17 cellular contexts compared by ENCODE assay signal in genomic region chr13:113971471-113972231, GRCh38. TPM values are rescaled to one million over a fixed set of nuclear protein-coding genes. Genes with fewer than 3 reads are reported as not detected.
DNase-seq lines count a peak whose midpoint lies in the region; FAIRE-seq and TF ChIP-seq lines count a peak whose summit lies in the region.
"Had no signal": no experiment of that assay in that cellular context is flagged by ENCODE, and none has a peak within 500 bp of the region (broad histone marks: within the 10 kb centered on the region; RNA-seq: fewer than 3 reads in every experiment).

No MANE protein-coding gene starts in this region.

- WGBS in esophagus muscularis mucosa = 88% methylated on average over 14 of the region's 36 CpGs
- 98 to 99% methylated on average over 11 to 13 of the region's 36 CpGs for WGBS in thyroid gland, 2 donors

- in situ Hi-C loops in ACHN (cut with HindIII; ENCODE audit: low pct_ligation_motif_present, low pct_unique_long_range_greater_than_20kb, low sequenced_read_pairs) = no loop called here

- TF ChIP-seq CTCF in VCaP (conservative IDR thresholded peaks at IDR 0.05) (no peak), esophagus muscularis mucosa (IDR thresholded peaks at IDR 0.05) (no peak), thyroid gland (IDR thresholded peaks at IDR 0.05) (no peak), D721Med (IDR thresholded peaks at IDR 0.05; ENCODE audit: insufficient read depth, missing control alignments) (no peak)

- H3K9ac ChIP-seq in mucosa of rectum (ENCODE audit: low read depth in 1 of 2, low read length in 2 of 2) = peak overlapping the region in 1 of 2 donors; percentile 61

- H3K4me3 ChIP-seq in esophagus muscularis mucosa (no peak overlapping the region), mucosa of rectum (ENCODE audit: low read length in 2 of 2) (no peak overlapping the region), thyroid gland (replicated peaks in 1 of 3) (no peak overlapping the region)
- H3K4me3 ChIP-seq: MG63, ovary had no signal

- H3K27me3 ChIP-seq in esophagus muscularis mucosa (no peaks in the 10 kb centered on the region), mucosa of rectum (ENCODE audit: control insufficient read depth in 2 of 2, insufficient read depth in 2 of 2, low read length in 2 of 2) (no peaks in the 10 kb centered on the region), thyroid gland (no peaks in the 10 kb centered on the region)
- H3K27me3 ChIP-seq: MG63, ovary had no signal

- H3K27ac ChIP-seq in VCaP (peak overlapping the region; percentile 60), esophagus muscularis mucosa (replicated peaks in 1 of 4) (peak overlapping the region; percentile 90 to 95 (median 92)), mucosa of rectum (ENCODE audit: low read depth in 2 of 2, low read length in 2 of 2) (peak overlapping the region; percentile 86 to 87), thyroid gland (peak overlapping the region; percentile 99 to 100 (median 99))
- H3K27ac ChIP-seq: ovary had no signal

- no peak for TF ChIP-seq POLR2A in esophagus muscularis mucosa (IDR thresholded peaks at IDR 0.05; ENCODE audit: low read depth)
- TF ChIP-seq POLR2A in thyroid gland (IDR thresholded peaks at IDR 0.05) = no peak

- DNase-seq in esophagus muscularis mucosa (ENCODE audit: extremely low spot score) (no peak), thyroid gland (peak in 1 of 2 donors; percentile 4), DMS 273 treated with DMSO at 0.1 percent for 48 hours (lab: John Stamatoyannopoulos, UW) (no peak), ACHN (no peak), D721Med (ENCODE audit: insufficient read length, low spot score) (no peak), MV-4-11 (lab: John Stamatoyannopoulos, UW) (no peak)
- DNase-seq: activated CD8-positive, alpha-beta memory T cell treated with anti-CD3 and anti-CD28 coated beads for 24 hours; DND-41; immature natural killer cell; NCI-H1930; NCI-H524; stimulated activated CD4-positive, alpha-beta T cell treated with anti-CD3 and anti-CD28 coated beads, Interleukin-12 subunit alpha, Interleukin-12 subunit beta, amount 100 ng/mL, for 4 hours had no signal

- H3K4me1 ChIP-seq in esophagus muscularis mucosa (peaks cover 17 to 37% (median 34%) of the 10 kb centered on the region in 4 donors), mucosa of rectum (ENCODE audit: control insufficient read depth in 2 of 2, insufficient read depth in 2 of 2, low read length in 2 of 2) (peaks cover 15 to 20% of the 10 kb centered on the region in 2 donors), thyroid gland (peaks cover 39 to 52% of the 10 kb centered on the region in 2 donors)

- intact Hi-C loops in esophagus muscularis mucosa (cut with DNase I) (no loop called here), thyroid gland (cut with DNase I) (no loop called here)

- FAIRE-seq in D721Med (lab: Jason Lieb, UNC) = no peak
- FAIRE-seq: H1 had no signal

- H3K9me3 ChIP-seq in esophagus muscularis mucosa (no peaks in the 10 kb centered on the region), mucosa of rectum (ENCODE audit: control insufficient read depth in 2 of 2, low read length in 2 of 2) (no peaks in the 10 kb centered on the region), thyroid gland (no peaks in the 10 kb centered on the region)
- H3K9me3 ChIP-seq: MG63, ovary had no signal

- peaks cover 4 to 35% (median 21%) of the 10 kb centered on the region in 4 donors for H3K36me3 ChIP-seq in esophagus muscularis mucosa
- H3K36me3 ChIP-seq in mucosa of rectum (ENCODE audit: control insufficient read depth in 2 of 2, insufficient read depth in 2 of 2, low read length in 2 of 2) = no peaks in the 10 kb centered on the region
- peaks cover 0 to 7% of the 10 kb centered on the region in 2 donors for H3K36me3 ChIP-seq in thyroid gland
- H3K36me3 ChIP-seq: ovary had no signal

- no peak for TF ChIP-seq EP300 in esophagus muscularis mucosa (IDR thresholded peaks at IDR 0.05)

RNA-seq across cellular contexts. Expression of gene C13orf46, which starts 2.2 kb away (rescaled TPM):
- total RNA-seq in esophagus muscularis mucosa (1 to 10 TPM in 2 of 4 donors, under 1 TPM in 2; 0.17 to 2.1 (median 0.89) TPM), thyroid gland (1 to 10 TPM in 3 of 4 donors, under 1 TPM in 1; 0.67 to 9.4 (median 4.3) TPM)
